In genomic region chr1:226738995-226739695, GRCh38 we compare ENCODE assay signal across 8 cellular contexts.
DNase-seq lines count a peak whose midpoint lies in the region; ATAC-seq, FAIRE-seq and TF ChIP-seq lines count a peak whose summit lies in the region.

ITPKB (minus strand) TSS chr1:226739282; CDS start chr1:226737458, 1,824 bp downstream.

- no peak for ATAC-seq in GM18873 (IDR thresholded peaks at IDR 0.05; ENCODE audit: low FRiP score, unreplicated experiment)
- no peak for ATAC-seq in GM19023 (IDR thresholded peaks at IDR 0.05; ENCODE audit: unreplicated experiment)

- TF ChIP-seq CTCF in VCaP (conservative IDR thresholded peaks at IDR 0.05): no peak

- peak; percentile 45 for TF ChIP-seq POLR2A in GM15510 (IDR thresholded peaks at IDR 0.05; ENCODE audit: borderline replicate concordance, extremely low read depth, insufficient read length)

- DNase-seq in KG1 (lab: John Stamatoyannopoulos, UW) (peak; percentile 23), kidney tubule cell (ENCODE audit: low spot score) (peak; percentile 59)
- peak; percentile 57 for DNase-seq in stimulated activated CD4-positive, alpha-beta T cell treated with anti-CD3 and anti-CD28 coated beads, Interleukin-2, amount 100 ng/mL, for 4 hours (ENCODE audit: low read depth)

- peak; percentile 14 for FAIRE-seq in colon (lab: Jason Lieb, UNC)

- peak within 1 kb of the TSS; percentile 87 for H3K27ac ChIP-seq in VCaP
